17 cellular contexts compared by ENCODE assay signal in genomic region chr12:1995205-1995896, GRCh38. TPM values are rescaled to one million over a fixed set of nuclear protein-coding genes. Genes with fewer than 3 reads are reported as not detected.
A peak's percentile ranks its signal among the peaks of the same experiment; 100 is the strongest.
DNase-seq lines count a peak whose midpoint lies in the region; ATAC-seq, FAIRE-seq and TF ChIP-seq lines count a peak whose summit lies in the region.
"Had no signal": no experiment of that assay in that cellular context is flagged by ENCODE, and none has a peak within 500 bp of the region (broad histone marks: within the 10 kb centered on the region; RNA-seq: fewer than 3 reads in every experiment).

No MANE protein-coding gene starts in this region.

- no peaks in the 10 kb centered on the region for H3K27me3 Mint-ChIP-seq in activated naive CD8-positive, alpha-beta T cell treated with anti-CD3 and anti-CD28 coated beads, Interleukin-2, amount 10 ng/mL, durations not matched to agents 7 days and 5 days
- no peaks in the 10 kb centered on the region for H3K27me3 Mint-ChIP-seq in activated naive CD8-positive, alpha-beta T cell treated with anti-CD3 and anti-CD28 coated beads for 36 hours

- no peak for TF ChIP-seq POLR2A in H1 (IDR thresholded peaks at IDR 0.05; ENCODE audit: control extremely low read depth in 1 of 2, low read depth in 2 of 2, low read length in 2 of 2)
- TF ChIP-seq POLR2A in uterus (IDR thresholded peaks at IDR 0.05), result no peak

- no peaks in the 10 kb centered on the region for H3K23me2 ChIP-seq in H1 (ENCODE audit: low read depth, low read length)

- H3K9me3 Mint-ChIP-seq in activated naive CD8-positive, alpha-beta T cell treated with anti-CD3 and anti-CD28 coated beads, Interleukin-2, amount 10 ng/mL, durations not matched to agents 7 days and 5 days, result no peaks in the 10 kb centered on the region
- H3K9me3 Mint-ChIP-seq in activated naive CD8-positive, alpha-beta T cell treated with anti-CD3 and anti-CD28 coated beads for 36 hours, result no peaks in the 10 kb centered on the region

- H2BK20ac ChIP-seq in H1 (ENCODE audit: low read length), result no peak overlapping the region

- CTCF ChIA-PET in H1 (lab: Charles Lee; ENCODE audit: partially characterized antibody), result interaction anchor here (1.6 to 6.1 kb wide), 2 partner anchors 16 to 288 kb away, joined by 3 to 43 read pairs; no protein-coding TSS in a partner anchor

- no peak overlapping the region for H3K56ac ChIP-seq in H1 (replicated peaks; ENCODE audit: insufficient read length, low read depth, low read length)

- peaks cover 31% of the 10 kb centered on the region for H3K36me3 Mint-ChIP-seq in activated naive CD8-positive, alpha-beta T cell treated with anti-CD3 and anti-CD28 coated beads, Interleukin-2, amount 10 ng/mL, durations not matched to agents 7 days and 5 days
- peaks cover 18% of the 10 kb centered on the region for H3K36me3 Mint-ChIP-seq in activated naive CD8-positive, alpha-beta T cell treated with anti-CD3 and anti-CD28 coated beads for 36 hours

- H3K4me3 ChIP-seq in H1 (ENCODE audit: extremely low read depth in 1 of 4, insufficient read depth in 2 of 4, low read depth in 3 of 4, low read length in 4 of 4) (peak overlapping the region in 1 of 4 experiments; percentile 41; a peak in 1 of 8 replicates), uterus (no peak overlapping the region)
- H3K4me3 ChIP-seq: body of pancreas had no signal

- no peak overlapping the region for H3K4me3 Mint-ChIP-seq in activated naive CD8-positive, alpha-beta T cell treated with anti-CD3 and anti-CD28 coated beads, Interleukin-2, amount 10 ng/mL, durations not matched to agents 7 days and 5 days
- H3K4me3 Mint-ChIP-seq in activated naive CD8-positive, alpha-beta T cell treated with anti-CD3 and anti-CD28 coated beads for 36 hours, result no peak overlapping the region

- H2BK120ac ChIP-seq in H1 (replicated peaks; ENCODE audit: low read depth, low read length), result peak overlapping the region; percentile 70

- H3K9ac ChIP-seq in H1 (replicated peaks in 1 of 4; ENCODE audit: extremely low read depth in 1 of 4, low read depth in 3 of 4, low read length in 3 of 4), result no peak overlapping the region; a peak in 1 of 7 replicates

- H3K79me1 ChIP-seq in H1 (ENCODE audit: low read depth, low read length), result no peaks in the 10 kb centered on the region

- no peaks in the 10 kb centered on the region for H4K20me1 ChIP-seq in H1 (replicated peaks in 1 of 2; ENCODE audit: control insufficient read depth in 1 of 2, insufficient read depth in 2 of 2, low read length in 2 of 2)

- H3K18ac ChIP-seq in H1 (ENCODE audit: extremely low read depth, low read length), result peak overlapping the region; percentile 73; the same call in 1 of the 2 replicates

- H2AFZ ChIP-seq in H1 (ENCODE audit: low read length), result no peak overlapping the region

- H3K27me3 ChIP-seq in H1 (replicated peaks in 1 of 4; ENCODE audit: control insufficient read depth in 3 of 4, extremely low read depth in 1 of 4, insufficient read depth in 3 of 4, low read length in 3 of 4) (no peaks in the 10 kb centered on the region), uterus (no peaks in the 10 kb centered on the region)
- H3K27me3 ChIP-seq: body of pancreas had no signal

- peak overlapping the region; percentile 68; the same call in 1 of the 2 replicates for H2BK5ac ChIP-seq in H1 (ENCODE audit: low read depth, low read length)

- ATAC-seq in activated naive CD8-positive, alpha-beta T cell treated with anti-CD3 and anti-CD28 coated beads, Interleukin-2, amount 10 ng/mL, durations not matched to agents 7 days and 5 days (ENCODE audit: low read depth), result no peak
- ATAC-seq in HG02970 (IDR thresholded peaks at IDR 0.05; ENCODE audit: low FRiP score, unreplicated experiment) (no peak), GM21360 (IDR thresholded peaks at IDR 0.05; ENCODE audit: unreplicated experiment) (no peak)
- ATAC-seq: body of pancreas, PC-3 had no signal

- H3K36me3 ChIP-seq in H1 (ENCODE audit: control insufficient read depth in 2 of 4, insufficient read depth in 4 of 4, low read length in 3 of 4) (peaks cover 0 to 32% (median under 1%) of the 10 kb centered on the region in 4 experiments; a peak in 3 of 8 replicates), uterus (no peaks in the 10 kb centered on the region)

- no peak for TF ChIP-seq EP300 in H1 (IDR thresholded peaks at IDR 0.05; ENCODE audit: borderline replicate concordance in 1 of 2, low read depth in 2 of 2, low read length in 2 of 2)

- H3K79me2 ChIP-seq in H1 (ENCODE audit: control insufficient read depth in 1 of 2, insufficient read depth in 2 of 2, low read length in 2 of 2), result peaks cover 0 to 25% of the 10 kb centered on the region in 2 experiments; a peak in 2 of 4 replicates

- H2BK12ac ChIP-seq in H1 (ENCODE audit: low read depth, low read length), result 0 out of 2 replicates have a peak overlapping the region, but pooled peaks have one; percentile 10

- TF ChIP-seq CTCF in H1 (IDR thresholded peaks at IDR 0.05; ENCODE audit: control extremely low read depth in 1 of 3, insufficient read depth in 1 of 3, low read depth in 1 of 3, low read length in 3 of 3), result no peak
- no peak for TF ChIP-seq CTCF in uterus (IDR thresholded peaks at IDR 0.05)

- H2BK15ac ChIP-seq in H1 (ENCODE audit: low read length), result no peak overlapping the region

- peak overlapping the region; percentile 71 for H4K91ac ChIP-seq in H1 (replicated peaks; ENCODE audit: insufficient read length, low read length)

- H3K27ac Mint-ChIP-seq in activated naive CD8-positive, alpha-beta T cell treated with anti-CD3 and anti-CD28 coated beads, Interleukin-2, amount 10 ng/mL, durations not matched to agents 7 days and 5 days, result peak overlapping the region; percentile 17
- H3K27ac Mint-ChIP-seq in activated naive CD8-positive, alpha-beta T cell treated with anti-CD3 and anti-CD28 coated beads for 36 hours, result no peak overlapping the region

- POLR2A ChIA-PET in activated naive CD8-positive, alpha-beta T cell treated with anti-CD3 and anti-CD28 coated beads, Interleukin-2, amount 10 ng/mL, durations not matched to agents 7 days and 5 days (lab: Charles Lee), result no interaction called here
- POLR2A ChIA-PET in H1 (lab: Charles Lee; ENCODE audit: partially characterized antibody), result no interaction called here

- no peak for FAIRE-seq in H1 (lab: Jason Lieb, UNC)
- FAIRE-seq: endometrium had no signal

- DNase-seq in activated naive CD8-positive, alpha-beta T cell treated with anti-CD3 and anti-CD28 coated beads, Interleukin-2, amount 10 ng/mL, durations not matched to agents 7 days and 5 days, result no peak
- no peak for DNase-seq in activated naive CD8-positive, alpha-beta T cell treated with anti-CD3 and anti-CD28 coated beads for 36 hours
- DNase-seq in NOMO-1 (lab: John Stamatoyannopoulos, UW; ENCODE audit: unreplicated experiment in 2 of 2) (peak; percentile 37 to 80), H1 (ENCODE audit: low read depth in 1 of 2, low spot score in 2 of 2) (no peak), uterus (no peak), ureter (ENCODE audit: low spot score) (no peak)
- DNase-seq: activated CD8-positive, alpha-beta memory T cell treated with anti-CD3 and anti-CD28 coated beads, Interleukin-2, amount 50 U/mL, for 48 hours; body of pancreas; KG1; mammary epithelial cell; NCI-H2029 treated with DMSO at 0.1 percent for 48 hours; PC-3; stimulated activated CD4-positive, alpha-beta T cell treated with anti-CD3 and anti-CD28 coated beads, Interleukin-2, amount 100 ng/mL, for 48 hours; T-helper 9 cell had no signal

- peak overlapping the region; percentile 50 for H3K14ac ChIP-seq in H1 (ENCODE audit: insufficient read length)

- H3K4ac ChIP-seq in H1 (replicated peaks; ENCODE audit: insufficient read length, low read depth, low read length), result peak overlapping the region; percentile 58

- H3K4me2 ChIP-seq in H1 (ENCODE audit: insufficient read depth in 1 of 2, low read depth in 2 of 2, low read length in 2 of 2), result peak overlapping the region in 1 of 2 experiments; percentile 53; a peak in 3 of 4 replicates

- H3K27ac ChIP-seq in H1 (ENCODE audit: low read depth, low read length), result no peak overlapping the region
- H3K27ac ChIP-seq in uterus, result peak overlapping the region; percentile 24 to 49
- H3K27ac ChIP-seq: body of pancreas had no signal

- H3K23ac ChIP-seq in H1 (ENCODE audit: insufficient read length), result peak overlapping the region; percentile 87

- no peaks in the 10 kb centered on the region for H3K9me3 ChIP-seq in H1 (ENCODE audit: insufficient read depth in 2 of 2, low read depth in 1 of 2, low read length in 1 of 2)
- no peaks in the 10 kb centered on the region for H3K9me3 ChIP-seq in uterus
- H3K9me3 ChIP-seq: body of pancreas had no signal

- WGBS in H1 (ENCODE audit: extremely low coverage in 1 of 2, insufficient coverage in 1 of 2, insufficient read length in 1 of 2, insufficient replicate concordance in 2 of 2, low coverage in 1 of 2, low lambda C conversion rate in 2 of 2, missing lambda C conversion rate in 1 of 2), 2 experiments, result 82% methylated on average over 4 of the region's 4 CpGs; no CpG with 5 or more reads in 1 of the 2 experiments

- H3K4me1 ChIP-seq in H1 (replicated peaks in 1 of 4; ENCODE audit: control insufficient read depth in 3 of 4, insufficient read depth in 4 of 4, low read length in 3 of 4) (peaks cover 0 to 18% (median 9%) of the 10 kb centered on the region in 4 experiments; a peak in 5 of 7 replicates), uterus (peaks cover 0 to 10% of the 10 kb centered on the region in 2 donors)

- intact Hi-C loops in uterus (cut with DNase I; ENCODE audit: low total_unique reads), result no loop called here

- no peak overlapping the region for H2AK5ac ChIP-seq in H1 (ENCODE audit: low read depth, low read length)

- H4K8ac ChIP-seq in H1 (ENCODE audit: extremely low read depth, insufficient read depth, low read length), result no peak overlapping the region

- no peak for TF ChIP-seq RAD21 in H1 (IDR thresholded peaks at IDR 0.05 in 1 of 2, conservative IDR thresholded peaks at IDR 0.05 in 1 of 2; ENCODE audit: low read depth in 2 of 2, low read length in 2 of 2)

- H3K4me1 Mint-ChIP-seq in activated naive CD8-positive, alpha-beta T cell treated with anti-CD3 and anti-CD28 coated beads, Interleukin-2, amount 10 ng/mL, durations not matched to agents 7 days and 5 days, result peaks cover 12% of the 10 kb centered on the region
- H3K4me1 Mint-ChIP-seq in activated naive CD8-positive, alpha-beta T cell treated with anti-CD3 and anti-CD28 coated beads for 36 hours, result peaks cover 24% of the 10 kb centered on the region

- peak overlapping the region; percentile 68 for H4K5ac ChIP-seq in H1 (ENCODE audit: insufficient read length, low read depth, low read length)

RNA-seq across cellular contexts. Expression of gene DCP1B, which starts 8.9 kb away (rescaled TPM):
- 10 to 100 TPM; 20.7 to 21.4 TPM for total RNA-seq in activated naive CD8-positive, alpha-beta T cell treated with anti-CD3 and anti-CD28 coated beads, Interleukin-2, amount 10 ng/mL, durations not matched to agents 7 days and 5 days
- 10 to 100 TPM; 12.4 to 12.8 TPM for total RNA-seq in activated naive CD8-positive, alpha-beta T cell treated with anti-CD3 and anti-CD28 coated beads for 36 hours
- 14.8 and 16.3 TPM in 2 replicates for total RNA-seq in H1 (2021; fragmentation: NEBNext Ultra II Directional; extraction: Animal tissue kit (Norgen Biotek cat#: 25700))
- 29.0 and 29.7 TPM in 2 replicates for polyA plus RNA-seq in H1 (2011; rRNA removed)
- polyA plus RNA-seq in H1 (2011; cell fraction: cytosol; rRNA removed), result 33.5 TPM
- 29.8 TPM for polyA plus RNA-seq in H1 (2011; cell fraction: nucleus; rRNA removed)
- polyA plus RNA-seq in H1 (2012, experiment 1 of 2), result 14.9 to 17.6 TPM (median 15.5 TPM) in 4 replicates
- polyA plus RNA-seq in H1 (2012, experiment 2 of 2), result 10.2 TPM
- 19.3 TPM for polyA plus RNA-seq in H1 (2013, experiment 1 of 2)
- 19.3 TPM for polyA plus RNA-seq in H1 (2013, experiment 2 of 2)
- polyA minus RNA-seq in H1 (2011; rRNA and poly(A)+ RNA removed), result 26.3 and 31.5 TPM in 2 replicates
- polyA minus RNA-seq in H1 (2011; cell fraction: cytosol; rRNA and poly(A)+ RNA removed), result 10.4 TPM
- 28.8 TPM for polyA minus RNA-seq in H1 (2011; cell fraction: nucleus; rRNA and poly(A)+ RNA removed)
- total RNA-seq in uterus (10 to 100 TPM; 13.6 to 34.4 (median 20.7) TPM), ureter (24.3 TPM)

RNA-seq across cellular contexts. Expression of gene CACNA1C, which starts 57.4 kb away (rescaled TPM):
- total RNA-seq in activated naive CD8-positive, alpha-beta T cell treated with anti-CD3 and anti-CD28 coated beads, Interleukin-2, amount 10 ng/mL, durations not matched to agents 7 days and 5 days, result under 1 TPM; 0.11 to 0.14 TPM
- total RNA-seq in activated naive CD8-positive, alpha-beta T cell treated with anti-CD3 and anti-CD28 coated beads for 36 hours, result under 1 TPM; 0.02 to 0.14 TPM
- 1.3 and 1.9 TPM in 2 replicates for total RNA-seq in H1 (2021; fragmentation: NEBNext Ultra II Directional; extraction: Animal tissue kit (Norgen Biotek cat#: 25700))
- polyA plus RNA-seq in H1 (2011; rRNA removed), result 0.97 and 1.3 TPM in 2 replicates
- 0.88 TPM for polyA plus RNA-seq in H1 (2011; cell fraction: cytosol; rRNA removed)
- polyA plus RNA-seq in H1 (2011; cell fraction: nucleus; rRNA removed), result 5.2 TPM
- 0.82 to 1.8 TPM (median 1.4 TPM) in 4 replicates for polyA plus RNA-seq in H1 (2012, experiment 1 of 2)
- 0.55 TPM for polyA plus RNA-seq in H1 (2012, experiment 2 of 2)
- 1.4 TPM for polyA plus RNA-seq in H1 (2013, experiment 1 of 2)
- polyA plus RNA-seq in H1 (2013, experiment 2 of 2), result 1.2 TPM
- 3.5 and 4.4 TPM in 2 replicates for polyA minus RNA-seq in H1 (2011; rRNA and poly(A)+ RNA removed)
- polyA minus RNA-seq in H1 (2011; cell fraction: cytosol; rRNA and poly(A)+ RNA removed), result 1.8 TPM
- 6.9 TPM for polyA minus RNA-seq in H1 (2011; cell fraction: nucleus; rRNA and poly(A)+ RNA removed)
- total RNA-seq in uterus (100 to 1,000 TPM in 1 of 4 donors, 10 to 100 TPM in 3; 15.9 to 121 (median 32.1) TPM), ureter (30.1 TPM)
- total RNA-seq: PC-3 had no signal
- polyA plus RNA-seq: mammary epithelial cell had no signal

Comparison
In these comparisons a context has a peak if more than half of its experiments do, and no peak if none do; other contexts are left out.
1. DNase-seq: peak in NOMO-1 (2 of 2); none in activated naive CD8-positive, alpha-beta T cell treated with anti-CD3 and anti-CD28 coated beads, Interleukin-2, amount 10 ng/mL, durations not matched to agents 7 days and 5 days (single experiment), activated naive CD8-positive, alpha-beta T cell treated with anti-CD3 and anti-CD28 coated beads for 36 hours (single experiment), H1 (0 of 2), uterus (0 of 2) and ureter (single experiment).